Comparison of ENCODE assay signal across 13 cellular contexts in genomic region chr22:33811686-33812085, GRCh38.
DNase-seq lines count a peak whose midpoint lies in the region; ATAC-seq and TF ChIP-seq lines count a peak whose summit lies in the region.
"Had no signal": no experiment of that assay in that cellular context is flagged by ENCODE, and none has a peak within 500 bp of the region (broad histone marks: within the 10 kb centered on the region; RNA-seq: fewer than 3 reads in every experiment).

No MANE protein-coding gene starts in this region.

- DNase-seq in AG20443 (ENCODE audit: low spot score) (peak; percentile 83), body of pancreas (peak; percentile 22 to 59 (median 43)), right cardiac atrium (peak; percentile 66 to 77 (median 69)), sciatic nerve (ENCODE audit: low spot score) (no peak)
- DNase-seq in stimulated activated CD4-positive, alpha-beta T cell treated with anti-CD3 and anti-CD28 coated beads, Interleukin-4, amount 100 ng/mL, for 4 hours, result no peak
- no peak for DNase-seq in stimulated activated CD4-positive, alpha-beta T cell treated with anti-CD3 and anti-CD28 coated beads, Interleukin-1b, Interleukin-23, amount 100 ng/mL, for 48 hours
- DNase-seq: activated CD4-positive, alpha-beta memory T cell treated with anti-CD3 and anti-CD28 coated beads, Interleukin-2, amount 10 ng/mL, durations not matched to agents 7 days and 5 days; H7; NCI-H446 treated with DMSO at 0.1 percent for 48 hours; stimulated activated naive CD8-positive, alpha-beta T cell treated with anti-CD3 and anti-CD28 coated beads, Interleukin-15, Interleukin-2, amounts not matched to agents 100 U/mL and 50 U/mL, for 24 hours had no signal

- ATAC-seq in body of pancreas (peak; percentile 62), right cardiac atrium (peak; percentile 84 to 91), sciatic nerve (peak; percentile 90), HG02973 (IDR thresholded peaks at IDR 0.05; ENCODE audit: unreplicated experiment) (no peak), GM19397 (IDR thresholded peaks at IDR 0.05; ENCODE audit: unreplicated experiment) (no peak)
- ATAC-seq: stimulated activated naive CD8-positive, alpha-beta T cell treated with anti-CD3 and anti-CD28 coated beads, Interleukin-15, Interleukin-2, amounts not matched to agents 100 U/mL and 50 U/mL, for 24 hours had no signal

- no peaks in the 10 kb centered on the region for H3K36me3 ChIP-seq in body of pancreas (replicated peaks in 1 of 2; ENCODE audit: insufficient read depth in 1 of 2, low read depth in 2 of 2)

- H3K4me1 ChIP-seq in body of pancreas, result peaks cover 4% of the 10 kb centered on the region
- H3K4me1 ChIP-seq in right cardiac atrium (ENCODE audit: control insufficient read depth, insufficient read depth, low read length), result peaks cover 10% of the 10 kb centered on the region

- intact Hi-C loops in body of pancreas (cut with DNase I) (no loop called here), right cardiac atrium (cut with DNase I) (loop anchor here in 1 of 4 donors (10.0 kb wide), 1 partner anchor 103 kb away; no protein-coding TSS in a partner anchor), sciatic nerve (cut with DNase I) (no loop called here)

- TF ChIP-seq CTCF in body of pancreas (IDR thresholded peaks at IDR 0.05), result no peak

- H3K4me3 ChIP-seq in body of pancreas (no peak overlapping the region), right cardiac atrium (ENCODE audit: low read length) (no peak overlapping the region)

- H3K9me3 ChIP-seq in body of pancreas, result no peaks in the 10 kb centered on the region
- no peaks in the 10 kb centered on the region for H3K9me3 ChIP-seq in right cardiac atrium (ENCODE audit: control insufficient read depth, low read length)

- H3K27ac ChIP-seq in body of pancreas (peak overlapping the region in 1 of 4 donors; percentile 9), right cardiac atrium (ENCODE audit: low read length) (no peak overlapping the region)
- H3K27ac ChIP-seq: epithelial cell of prostate had no signal

- H3K27me3 ChIP-seq in body of pancreas, result no peaks in the 10 kb centered on the region
- no peaks in the 10 kb centered on the region for H3K27me3 ChIP-seq in right cardiac atrium (ENCODE audit: control insufficient read depth, insufficient read depth)

- no peak for TF ChIP-seq POLR2A in body of pancreas (IDR thresholded peaks at IDR 0.05)

- WGBS in body of pancreas, 2 donors, result 49 to 67% methylated on average over 5 of the region's 5 CpGs
- 32% methylated on average over 5 of the region's 5 CpGs for WGBS in right cardiac atrium

Comparison
In these comparisons a context has a peak if more than half of its experiments do, and no peak if none do; other contexts are left out.
1. DNase-seq: peak in AG20443 (single experiment), body of pancreas (4 of 4) and right cardiac atrium (3 of 3); none in sciatic nerve (single experiment), stimulated activated CD4-positive, alpha-beta T cell treated with anti-CD3 and anti-CD28 coated beads, Interleukin-4, amount 100 ng/mL, for 4 hours (0 of 2) and stimulated activated CD4-positive, alpha-beta T cell treated with anti-CD3 and anti-CD28 coated beads, Interleukin-1b, Interleukin-23, amount 100 ng/mL, for 48 hours (single experiment).
2. ATAC-seq: peak in body of pancreas (single experiment), right cardiac atrium (2 of 2) and sciatic nerve (single experiment); none in HG02973 (single experiment) and GM19397 (single experiment).